Comparison of ENCODE assay signal across 13 cellular contexts in the genomic region with DNA sequence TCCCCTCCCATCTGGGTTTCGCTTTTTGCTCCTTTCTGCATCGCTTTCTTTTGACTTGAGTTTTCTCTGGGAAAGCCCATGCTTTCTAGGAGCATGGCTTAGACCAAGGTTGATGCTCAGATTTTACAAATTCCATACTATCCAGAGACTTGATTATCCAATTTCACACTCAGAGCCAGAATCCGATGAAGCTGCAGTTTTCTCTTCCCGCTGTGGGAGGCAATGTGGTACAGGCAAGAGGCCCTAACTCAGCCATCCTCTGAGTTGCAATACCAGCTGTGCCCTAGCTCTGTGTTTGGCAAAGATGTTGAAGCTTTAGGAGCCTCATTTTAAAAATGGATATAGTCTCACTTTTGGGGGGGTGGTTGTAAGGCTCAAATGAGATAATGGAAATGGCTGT.
DNase-seq lines count a peak whose midpoint lies in the region; ATAC-seq, FAIRE-seq and TF ChIP-seq lines count a peak whose summit lies in the region.
"Had no signal": no experiment of that assay in that cellular context is flagged by ENCODE, and none has a peak within 500 bp of the region (broad histone marks: within the 10 kb centered on the region; RNA-seq: fewer than 3 reads in every experiment).

No MANE protein-coding gene starts in this region.

- H3K36me3 ChIP-seq in Karpas-422 (ENCODE audit: insufficient read depth, low read length) (no peaks in the 10 kb centered on the region), GM12878 (ENCODE audit: control insufficient read depth in 2 of 2, insufficient read depth in 2 of 2, low read length in 1 of 2) (no peaks in the 10 kb centered on the region), mesenchymal stem cell (ENCODE audit: control insufficient read depth in 1 of 2, insufficient read depth in 2 of 2, low read depth in 1 of 2, low read length in 2 of 2) (no peaks in the 10 kb centered on the region)

- H4K91ac ChIP-seq in mesenchymal stem cell (ENCODE audit: low read length), result no peak overlapping the region

- H3K27ac ChIP-seq in Karpas-422 (ENCODE audit: low read length), result no peak overlapping the region
- no peak overlapping the region for H3K27ac ChIP-seq in GM12878 (ENCODE audit: control insufficient read depth, insufficient read depth)
- no peak overlapping the region for H3K27ac ChIP-seq in mesenchymal stem cell (ENCODE audit: low read length, poor library complexity, severe bottlenecking)

- TF ChIP-seq EP300 in GM12878 (IDR thresholded peaks at IDR 0.05; ENCODE audit: borderline replicate concordance in 1 of 2, control insufficient read depth in 1 of 2, low read depth in 2 of 2, low read length in 2 of 2), result no peak

- no peak overlapping the region for H3K23ac ChIP-seq in mesenchymal stem cell (ENCODE audit: low read length in 2 of 2)

- H4K8ac ChIP-seq in mesenchymal stem cell (ENCODE audit: low read length), result no peak overlapping the region

- H2BK5ac ChIP-seq in mesenchymal stem cell (ENCODE audit: low read depth, low read length, poor library complexity, severe bottlenecking), result no peak overlapping the region

- 0 out of 6 replicates have a peak, but pooled peaks of 2 of the 3 experiments have one; percentile 9 to 14 for TF ChIP-seq CTCF in GM12878 (IDR thresholded peaks at IDR 0.05 in 2 of 3, conservative IDR thresholded peaks at IDR 0.05 in 1 of 3; ENCODE audit: control insufficient read depth in 2 of 3, extremely low read depth in 1 of 3, insufficient read depth in 1 of 3, low read depth in 3 of 3, low read length in 3 of 3)

- no TSS peak for BruUV-seq in GM12878 (replicated peaks; lab: Mats Ljungman, UMichigan)

- no peaks in the 10 kb centered on the region for H3K79me1 ChIP-seq in mesenchymal stem cell (replicated peaks; ENCODE audit: low read length, poor library complexity, severe bottlenecking)

- no peaks in the 10 kb centered on the region for H4K20me1 ChIP-seq in Karpas-422 (ENCODE audit: insufficient read depth, low read depth, low read length)
- H4K20me1 ChIP-seq in GM12878 (ENCODE audit: control insufficient read depth, insufficient read depth), result no peaks in the 10 kb centered on the region

- no peaks in the 10 kb centered on the region for H3K79me2 ChIP-seq in Karpas-422 (ENCODE audit: low read length)
- H3K79me2 ChIP-seq in GM12878 (ENCODE audit: control insufficient read depth, insufficient read depth, low read length), result no peaks in the 10 kb centered on the region

- H3K36me3 Mint-ChIP-seq in stimulated activated naive B cell treated with anti-CD40 and anti-IgM and Interleukin-4, amounts not matched to agents 10 μg/mL and 1 μg/mL and 100 μg/mL, for 72 hours, result no peaks in the 10 kb centered on the region

- H2BK15ac ChIP-seq in mesenchymal stem cell (ENCODE audit: low read depth, poor library complexity, severe bottlenecking), result no peak overlapping the region

- ATAC-seq in GM12878, result 0 out of 3 replicates have a peak, but pooled peaks have one; percentile 31
- no peak for ATAC-seq in stimulated activated naive B cell treated with anti-CD40 and anti-IgM and Interleukin-4, amounts not matched to agents 10 μg/mL and 1 μg/mL and 100 μg/mL, for 72 hours (replicated peaks)
- no peak for ATAC-seq in GM18907 (IDR thresholded peaks at IDR 0.05; ENCODE audit: unreplicated experiment)
- ATAC-seq: activated T-cell treated with anti-CD3 and anti-CD28 coated beads, Interleukin-2, amount 50 U/mL, for 4 hours had no signal

- 30% methylated on average over 4 of the region's 4 CpGs for WGBS in GM12878 (ENCODE audit: insufficient coverage, insufficient replicate concordance, low lambda C conversion rate, missing lambda C conversion rate)
- WGBS in mesenchymal stem cell, result 51% methylated on average over 4 of the region's 4 CpGs

- CTCF ChIA-PET in GM12878 (lab: Yijun Ruan, JAX), result interaction anchor here (1.5 kb wide), 1 partner anchor 764 kb away, joined by 3 read pairs; no protein-coding TSS in a partner anchor

- H3K4me3 ChIP-seq in Karpas-422 (ENCODE audit: low read length), result no peak overlapping the region
- no peak overlapping the region for H3K4me3 ChIP-seq in GM12878
- H3K4me3 ChIP-seq in mesenchymal stem cell (ENCODE audit: insufficient read depth in 1 of 2, low read depth in 1 of 2, low read length in 2 of 2), result no peak overlapping the region

- H3K4ac ChIP-seq in mesenchymal stem cell (ENCODE audit: low read depth in 1 of 2, low read length in 2 of 2), result no peak overlapping the region

- H2BK120ac ChIP-seq in mesenchymal stem cell (ENCODE audit: low read depth, low read length), result no peak overlapping the region

- intact Hi-C loops in GM12878 (cut with micrococcal nuclease; ENCODE audit: unreplicated experiment), result loop anchor here (10.0 kb wide), 1 partner anchor 459 kb away; no protein-coding TSS in a partner anchor

- RAD21 ChIA-PET in GM12878 (lab: Charles Lee; ENCODE audit: unreplicated experiment), result no interaction called here

- no peaks in the 10 kb centered on the region for H3K9me3 Mint-ChIP-seq in stimulated activated naive B cell treated with anti-CD40 and anti-IgM and Interleukin-4, amounts not matched to agents 10 μg/mL and 1 μg/mL and 100 μg/mL, for 72 hours
- H3K9me3 Mint-ChIP-seq: activated T-cell treated with anti-CD3 and anti-CD28 coated beads, Interleukin-2, amount 50 U/mL, for 4 hours had no signal

- no peak overlapping the region for H3K4me3 Mint-ChIP-seq in stimulated activated naive B cell treated with anti-CD40 and anti-IgM and Interleukin-4, amounts not matched to agents 10 μg/mL and 1 μg/mL and 100 μg/mL, for 72 hours
- H3K4me3 Mint-ChIP-seq: activated T-cell treated with anti-CD3 and anti-CD28 coated beads, Interleukin-2, amount 50 U/mL, for 4 hours had no signal

- H3K9me3 ChIP-seq in Karpas-422 (ENCODE audit: low read length) (no peaks in the 10 kb centered on the region), GM12878 (replicated peaks; ENCODE audit: control insufficient read depth, insufficient read depth, low read length) (no peaks in the 10 kb centered on the region), mesenchymal stem cell (ENCODE audit: control insufficient read depth, low read length) (no peaks in the 10 kb centered on the region)

- H2AFZ ChIP-seq in Karpas-422 (ENCODE audit: low read length) (no peak overlapping the region), GM12878 (ENCODE audit: control insufficient read depth, low read depth, low read length) (no peak overlapping the region), mesenchymal stem cell (ENCODE audit: low read depth, low read length) (no peak overlapping the region)

- peaks cover 0 to 6% of the 10 kb centered on the region in 2 donors for H3K4me1 Mint-ChIP-seq in stimulated activated naive B cell treated with anti-CD40 and anti-IgM and Interleukin-4, amounts not matched to agents 10 μg/mL and 1 μg/mL and 100 μg/mL, for 72 hours

- H3K4me1 ChIP-seq in Karpas-422 (ENCODE audit: low read length), result no peaks in the 10 kb centered on the region
- H3K4me1 ChIP-seq in GM12878 (ENCODE audit: control insufficient read depth, insufficient read depth, low read length), result no peaks in the 10 kb centered on the region
- H3K4me1 ChIP-seq in mesenchymal stem cell (ENCODE audit: control insufficient read depth, insufficient read depth, low read depth, low read length), result peaks cover 2% of the 10 kb centered on the region

- DNase-seq in Caki2 (ENCODE audit: low read depth) (peak; percentile 34), Karpas-422 (peak; percentile 48), GM12878 (ENCODE audit: low read depth, low spot score) (no peak), medulla oblongata (ENCODE audit: extremely low spot score) (peak; percentile 69), mesenchymal stem cell (no peak), NCI-H2081 treated with DMSO at 0.1 percent for 48 hours (lab: John Stamatoyannopoulos, UW) (no peak)
- DNase-seq in stimulated activated naive B cell treated with anti-CD40 and anti-IgM and Interleukin-4, amounts not matched to agents 10 μg/mL and 1 μg/mL and 100 μg/mL, for 72 hours, result no peak
- DNase-seq: activated T-cell treated with anti-CD3 and anti-CD28 coated beads, Interleukin-2, amount 50 U/mL, for 4 hours; mammary epithelial cell; stimulated activated CD4-positive, alpha-beta T cell treated with anti-CD3 and anti-CD28 coated beads, Interleukin-15, amount 100 ng/mL, for 24 hours; SW 1271 had no signal

- H3K18ac ChIP-seq in mesenchymal stem cell (ENCODE audit: low read depth in 1 of 2, low read length in 2 of 2), result no peak overlapping the region

- no peak overlapping the region for H2AK5ac ChIP-seq in mesenchymal stem cell (ENCODE audit: low read length, severe bottlenecking)

- H3K27me3 Mint-ChIP-seq in stimulated activated naive B cell treated with anti-CD40 and anti-IgM and Interleukin-4, amounts not matched to agents 10 μg/mL and 1 μg/mL and 100 μg/mL, for 72 hours, result peaks cover 26 to 36% of the 10 kb centered on the region in 2 donors

- H3K9ac ChIP-seq in Karpas-422 (ENCODE audit: low read length) (no peak overlapping the region), GM12878 (ENCODE audit: control insufficient read depth, insufficient read depth, low read length) (no peak overlapping the region), mesenchymal stem cell (ENCODE audit: low read length) (no peak overlapping the region)

- SMC1A ChIA-PET in GM12878 (lab: Charles Lee; ENCODE audit: uncharacterized antibody, unreplicated experiment), result interaction anchor here (0.7 kb wide), 1 partner anchor 685 kb away, joined by 3 read pairs; no protein-coding TSS in a partner anchor

- no peaks in the 10 kb centered on the region for H3K9me2 ChIP-seq in Karpas-422 (replicated peaks; ENCODE audit: insufficient read depth, low read length)

- TF ChIP-seq RAD21 in GM12878 (IDR thresholded peaks at IDR 0.05; ENCODE audit: insufficient read depth, low read depth, low read length), result no peak

- H2BK12ac ChIP-seq in mesenchymal stem cell (ENCODE audit: low read length in 2 of 2), result no peak overlapping the region

- H3K4me2 ChIP-seq in Karpas-422 (ENCODE audit: low read depth, low read length, poor library complexity, severe bottlenecking) (no peak overlapping the region), GM12878 (ENCODE audit: control insufficient read depth, insufficient read depth) (no peak overlapping the region), mesenchymal stem cell (ENCODE audit: low read length, poor library complexity, severe bottlenecking) (no peak overlapping the region)

- POLR2A ChIA-PET in GM12878 (lab: Charles Lee), result no interaction called here

- no peak for FAIRE-seq in GM12878 (lab: Jason Lieb, UNC)
- FAIRE-seq: GM19239 had no signal

- TF ChIP-seq POLR2A in GM12878 (IDR thresholded peaks at IDR 0.05; ENCODE audit: low read depth, low read length), result no peak

- H3K14ac ChIP-seq in mesenchymal stem cell (ENCODE audit: low read length in 2 of 2), result no peak overlapping the region

- no peak overlapping the region for H3K27ac Mint-ChIP-seq in stimulated activated naive B cell treated with anti-CD40 and anti-IgM and Interleukin-4, amounts not matched to agents 10 μg/mL and 1 μg/mL and 100 μg/mL, for 72 hours

- H3K27me3 ChIP-seq in Karpas-422 (ENCODE audit: low read length) (no peaks in the 10 kb centered on the region), GM12878 (replicated peaks in 1 of 2; ENCODE audit: control insufficient read depth in 2 of 2, insufficient read depth in 2 of 2, low read length in 1 of 2) (no peaks in the 10 kb centered on the region), mesenchymal stem cell (ENCODE audit: control insufficient read depth in 1 of 2, insufficient read depth in 1 of 2, low read length in 2 of 2) (no peaks in the 10 kb centered on the region)

- in situ Hi-C loops in Caki2 (cut with HindIII; ENCODE audit: low pct_unique_long_range_greater_than_20kb, low sequenced_read_pairs), result no loop called here
- in situ Hi-C loops in GM12878 (cut with MboI), result loop anchor here (10.0 kb wide), 2 partner anchors 759 to 1499 kb away; no protein-coding TSS in a partner anchor

Comparison
In these comparisons a context has a peak if more than half of its experiments do, and no peak if none do; other contexts are left out.
1. DNase-seq: peak in Caki2 (single experiment), Karpas-422 (single experiment) and medulla oblongata (single experiment); none in GM12878 (single experiment), stimulated activated naive B cell treated with anti-CD40 and anti-IgM and Interleukin-4, amounts not matched to agents 10 μg/mL and 1 μg/mL and 100 μg/mL, for 72 hours (single experiment), mesenchymal stem cell (single experiment) and NCI-H2081 treated with DMSO at 0.1 percent for 48 hours (single experiment).